ENCODE assay signal across 25 cellular contexts in the genomic region with DNA sequence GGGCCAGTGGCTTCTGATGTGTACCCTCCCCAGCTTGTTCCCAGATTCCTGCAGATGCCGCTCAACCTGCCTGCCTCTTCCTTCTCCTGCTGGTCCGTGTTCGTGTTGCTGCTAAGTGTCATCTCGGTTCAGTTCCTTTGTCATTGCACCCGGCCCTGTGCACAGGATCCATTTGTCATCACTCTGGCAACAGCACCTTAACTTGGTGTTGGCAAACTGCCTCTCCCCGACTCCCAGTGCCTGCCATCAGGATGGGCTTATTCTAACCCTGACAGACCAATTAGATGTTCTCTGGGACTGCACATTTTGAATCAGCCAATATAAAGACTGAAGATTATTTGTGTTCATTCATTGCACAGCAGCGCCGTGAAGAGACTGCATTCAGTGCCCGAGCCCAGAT.
"Had no signal": no experiment of that assay in that cellular context is flagged by ENCODE, and none has a peak within 500 bp of the region (broad histone marks: within the 10 kb centered on the region; RNA-seq: fewer than 3 reads in every experiment).

No MANE protein-coding gene starts in this region.

- H3K4me3 ChIP-seq: neural progenitor cell, pancreas, prostate gland, right lobe of liver, sigmoid colon, stomach, thoracic aorta, thyroid gland, tibial nerve, upper lobe of left lung, vagina had no signal

- H3K4me1 ChIP-seq: pancreas, prostate gland, right lobe of liver, sigmoid colon, stomach, thyroid gland, tibial nerve, upper lobe of left lung, vagina had no signal

- H3K36me3 ChIP-seq: neural progenitor cell, neutrophil, pancreas, prostate gland, right lobe of liver, sigmoid colon, stomach, thoracic aorta, thyroid gland, tibial nerve, upper lobe of left lung, vagina had no signal

- H3K4me2 ChIP-seq: neural progenitor cell had no signal

- H3K27ac ChIP-seq: neural progenitor cell, neutrophil, pancreas, prostate gland, right lobe of liver, sigmoid colon, stomach, thoracic aorta, thyroid gland, tibial nerve, upper lobe of left lung, vagina had no signal

- H3K9ac ChIP-seq: neural progenitor cell had no signal

- H2AFZ ChIP-seq: neural progenitor cell had no signal

- H3K9me3 ChIP-seq: neutrophil, pancreas, prostate gland, right lobe of liver, sigmoid colon, stomach, thoracic aorta, thyroid gland, tibial nerve, upper lobe of left lung, vagina had no signal

- ATAC-seq: natural killer cell; pancreas; right cardiac atrium; right lobe of liver; stimulated activated effector memory CD8-positive, alpha-beta T cell treated with anti-CD3 and anti-CD28 coated beads, Interleukin-12 subunit alpha, Interleukin-12 subunit beta, amount 100 ng/mL, for 72 hours; stimulated activated naive B cell treated with anti-CD40 and anti-IgM and Interleukin-4, amounts not matched to agents 10 μg/mL and 1 μg/mL and 100 μg/mL, for 72 hours had no signal

- DNase-seq: natural killer cell; nucleus accumbens; pancreas; retina; right cardiac atrium; right lobe of liver; small intestine; stimulated activated CD4-positive, alpha-beta T cell treated with anti-CD3 and anti-CD28 coated beads, Interleukin-15, amount 100 ng/mL, for 24 hours; stimulated activated CD4-positive, alpha-beta T cell treated with anti-CD3 and anti-CD28 coated beads, Interleukin-2, amount 100 ng/mL, for 24 hours; stimulated activated CD4-positive, alpha-beta T cell treated with anti-CD3 and anti-CD28 coated beads, Interleukin-2, amount 100 ng/mL, for 48 hours; stimulated activated CD4-positive, alpha-beta T cell treated with anti-CD3 and anti-CD28 coated beads, Interleukin-4, amount 100 ng/mL, for 24 hours; stimulated activated naive B cell treated with anti-CD40 and anti-IgM and Interleukin-4, amounts not matched to agents 10 μg/mL and 1 μg/mL and 100 μg/mL, for 72 hours; stimulated activated naive CD4-positive, alpha-beta T cell treated with Interleukin-2 at 50 U/mL for 16 hours; stomach; thyroid gland; trophoblast cell had no signal

- H3K27me3 ChIP-seq: neutrophil, pancreas, right lobe of liver, thyroid gland, upper lobe of left lung, vagina had no signal
